8 cellular contexts compared by ENCODE assay signal in the genomic region with DNA sequence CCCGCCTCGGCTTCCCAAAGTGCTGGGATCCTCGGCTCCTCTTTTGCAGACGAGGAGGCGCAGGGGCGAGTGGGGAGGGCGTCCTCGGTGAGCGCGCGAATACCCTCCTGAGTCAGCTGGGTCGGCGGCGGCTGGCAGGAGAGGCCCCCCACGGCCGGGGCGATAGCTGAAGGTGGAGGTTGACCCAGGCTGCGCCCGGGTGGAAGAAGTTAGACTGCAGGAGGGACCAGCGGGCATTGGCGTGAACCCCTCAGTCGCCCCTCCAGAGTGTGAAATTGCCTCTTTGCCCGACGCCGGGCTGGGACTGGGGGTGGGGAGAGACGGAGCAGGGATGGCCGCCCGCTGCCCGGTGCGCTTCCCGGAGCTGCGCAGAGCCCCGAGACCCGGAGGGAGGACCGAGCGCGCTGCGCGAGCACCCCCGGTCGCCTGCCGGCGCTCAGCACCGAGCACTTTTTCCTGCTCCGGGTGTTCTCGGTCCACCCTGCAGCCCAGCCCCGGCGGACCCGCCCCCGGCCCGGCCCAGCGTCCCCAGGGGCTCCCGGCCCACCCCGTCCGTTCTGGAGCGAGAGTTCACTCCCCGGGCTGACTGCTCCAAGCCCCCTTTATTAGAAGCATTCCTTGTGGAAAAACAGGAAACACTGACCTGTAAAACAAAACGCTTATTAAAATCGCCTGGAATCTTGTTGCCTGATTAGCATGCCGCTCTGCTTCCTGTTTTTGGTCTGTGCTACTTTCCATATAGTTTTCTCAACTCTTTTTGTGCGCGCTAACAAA. TPM values are rescaled to one million over a fixed set of nuclear protein-coding genes. Genes with fewer than 3 reads are reported as not detected.
DNase-seq lines count a peak whose midpoint lies in the region; ATAC-seq and TF ChIP-seq lines count a peak whose summit lies in the region.

No MANE protein-coding gene starts in this region.

- H3K36me3 Mint-ChIP-seq in activated naive CD4-positive, alpha-beta T cell treated with anti-CD3 and anti-CD28 coated beads for 36 hours (ENCODE audit: low read depth) = no peaks in the 10 kb centered on the region

- 5 to 15% (median 6%) methylated on average over 33 to 62 of the region's 62 CpGs for WGBS in psoas muscle, 3 donors

- H3K4me3 ChIP-seq in BE2C (ENCODE audit: low read depth, low read length) (peak overlapping the region; percentile 54), psoas muscle (peak overlapping the region; percentile 69)

- H3K27me3 Mint-ChIP-seq in activated naive CD4-positive, alpha-beta T cell treated with anti-CD3 and anti-CD28 coated beads for 36 hours (ENCODE audit: low read depth) = peaks cover 19% of the 10 kb centered on the region

- ATAC-seq in psoas muscle (peak; percentile 49 to 93 (median 71)), GM21515 (IDR thresholded peaks at IDR 0.05; ENCODE audit: unreplicated experiment) (no peak)

- no peaks in the 10 kb centered on the region for H3K36me3 ChIP-seq in BE2C
- H3K36me3 ChIP-seq in psoas muscle (ENCODE audit: insufficient read depth in 1 of 2, low read depth in 1 of 2) = no peaks in the 10 kb centered on the region

- H3K27ac Mint-ChIP-seq in activated naive CD4-positive, alpha-beta T cell treated with anti-CD3 and anti-CD28 coated beads for 36 hours = no peak overlapping the region

- H3K27me3 ChIP-seq in BE2C = peaks cover 17% of the 10 kb centered on the region
- peaks cover 0 to 27% (median 3%) of the 10 kb centered on the region in 3 donors for H3K27me3 ChIP-seq in psoas muscle (ENCODE audit: insufficient read depth in 3 of 3, low read length in 2 of 3)

- intact Hi-C loops in activated naive CD4-positive, alpha-beta T cell treated with anti-CD3 and anti-CD28 coated beads for 36 hours (cut with micrococcal nuclease) = no loop called here
- intact Hi-C loops in cardiac septum (cut with DNase I) (no loop called here), psoas muscle (cut with DNase I) (no loop called here)

- H3K4me1 Mint-ChIP-seq in activated naive CD4-positive, alpha-beta T cell treated with anti-CD3 and anti-CD28 coated beads for 36 hours (ENCODE audit: low read depth) = peaks cover 4% of the 10 kb centered on the region

- TF ChIP-seq CTCF in BE2C (IDR thresholded peaks at IDR 0.05; ENCODE audit: low read depth, low read length) (no peak), psoas muscle (IDR thresholded peaks at IDR 0.05) (peak; percentile 29)

- H3K4me1 ChIP-seq in BE2C = no peaks in the 10 kb centered on the region
- H3K4me1 ChIP-seq in psoas muscle = peaks cover 3% of the 10 kb centered on the region

- H3K9me3 ChIP-seq in BE2C = no peaks in the 10 kb centered on the region
- no peaks in the 10 kb centered on the region for H3K9me3 ChIP-seq in psoas muscle

- peak overlapping the region; percentile 52 for H3K4me3 Mint-ChIP-seq in activated naive CD4-positive, alpha-beta T cell treated with anti-CD3 and anti-CD28 coated beads for 36 hours

- DNase-seq in BE2C = peak; percentile 33
- DNase-seq in Kasumi-1 (lab: John Stamatoyannopoulos, UW) = peak; percentile 38 to 49
- peak; percentile 20 for DNase-seq in activated naive CD4-positive, alpha-beta T cell treated with anti-CD3 and anti-CD28 coated beads for 36 hours
- peak; percentile 84 for DNase-seq in cardiac septum (ENCODE audit: low spot score)
- peak; percentile 45 to 83 for DNase-seq in psoas muscle
- DNase-seq in SK-N-DZ (ENCODE audit: low spot score) = no peak
- DNase-seq in 8988T = no peak

- CTCF ChIA-PET in activated naive CD4-positive, alpha-beta T cell treated with anti-CD3 and anti-CD28 coated beads for 36 hours (lab: Charles Lee) = interaction anchor here (1.0 kb wide), 1 partner anchor 11 kb away, joined by 3 read pairs; no protein-coding TSS in a partner anchor

- peak overlapping the region; percentile 30 for H3K27ac ChIP-seq in psoas muscle

- H3K9me3 Mint-ChIP-seq in activated naive CD4-positive, alpha-beta T cell treated with anti-CD3 and anti-CD28 coated beads for 36 hours = no peaks in the 10 kb centered on the region

RNA-seq across cellular contexts. Expression of a gene that starts 13.7 kb away (rescaled TPM):
- 34.3 TPM for polyA plus RNA-seq in BE2C (2012; ENCODE audit: insufficient read depth, insufficient read length, low read depth)
- 10 to 100 TPM; 15.3 to 16.1 TPM for total RNA-seq in activated naive CD4-positive, alpha-beta T cell treated with anti-CD3 and anti-CD28 coated beads for 36 hours
- total RNA-seq in cardiac septum (37.6 TPM), psoas muscle (10 to 100 TPM in 3 of 4 donors, 1 to 10 TPM in 1; 9.7 to 29.2 (median 15.0) TPM)
- polyA plus RNA-seq in psoas muscle = 10 to 100 TPM in 2 of 3 donors, 1 to 10 TPM in 1; 8.6 to 12.9 (median 11.5) TPM
- 50.0 and 55.0 TPM in 2 replicates for polyA plus RNA-seq in SK-N-DZ (2014; cell fraction: cytosol; rRNA removed)
- polyA plus RNA-seq in SK-N-DZ (2014; cell fraction: nucleus; rRNA removed) = 32.0 and 48.0 TPM in 2 replicates

RNA-seq across cellular contexts. Expression of a gene that starts 48.2 kb away (rescaled TPM):
- 426 TPM for polyA plus RNA-seq in BE2C (2012; ENCODE audit: insufficient read depth, insufficient read length, low read depth)
- 10 to 100 TPM; 90.8 to 92.1 TPM for total RNA-seq in activated naive CD4-positive, alpha-beta T cell treated with anti-CD3 and anti-CD28 coated beads for 36 hours
- total RNA-seq in cardiac septum (58.0 TPM), psoas muscle (100 to 1,000 TPM in 1 of 4 donors, 10 to 100 TPM in 3; 59.2 to 104 (median 70.8) TPM)
- polyA plus RNA-seq in psoas muscle = 100 to 1,000 TPM; 108 to 181 (median 127) TPM
- 223 and 250 TPM in 2 replicates for polyA plus RNA-seq in SK-N-DZ (2014; cell fraction: cytosol; rRNA removed)
- polyA plus RNA-seq in SK-N-DZ (2014; cell fraction: nucleus; rRNA removed) = 149 and 190 TPM in 2 replicates

RNA-seq across cellular contexts. Expression of a gene that starts 48.3 kb away (rescaled TPM):
- polyA plus RNA-seq in BE2C (2012; ENCODE audit: insufficient read depth, insufficient read length, low read depth) = 52.6 TPM
- 10 to 100 TPM; 29.4 to 31.1 TPM for total RNA-seq in activated naive CD4-positive, alpha-beta T cell treated with anti-CD3 and anti-CD28 coated beads for 36 hours
- 12.3 TPM for total RNA-seq in cardiac septum
- total RNA-seq in psoas muscle = 10 to 100 TPM; 12.1 to 18.4 (median 13.0) TPM
- 10 to 100 TPM; 12.4 to 19.0 (median 17.7) TPM for polyA plus RNA-seq in psoas muscle
- polyA plus RNA-seq in SK-N-DZ (2014; cell fraction: cytosol; rRNA removed) = 13.0 TPM in 2 replicates
- 44.3 and 47.7 TPM in 2 replicates for polyA plus RNA-seq in SK-N-DZ (2014; cell fraction: nucleus; rRNA removed)

Comparison
In these comparisons a context has a peak if more than half of its experiments do, and no peak if none do; other contexts are left out.
1. DNase-seq: peak in BE2C (single experiment), Kasumi-1 (2 of 2), activated naive CD4-positive, alpha-beta T cell treated with anti-CD3 and anti-CD28 coated beads for 36 hours (single experiment), cardiac septum (single experiment) and psoas muscle (2 of 2); none in SK-N-DZ (single experiment) and 8988T (single experiment).